ENCODE assay signal across 16 cellular contexts in the genomic region with DNA sequence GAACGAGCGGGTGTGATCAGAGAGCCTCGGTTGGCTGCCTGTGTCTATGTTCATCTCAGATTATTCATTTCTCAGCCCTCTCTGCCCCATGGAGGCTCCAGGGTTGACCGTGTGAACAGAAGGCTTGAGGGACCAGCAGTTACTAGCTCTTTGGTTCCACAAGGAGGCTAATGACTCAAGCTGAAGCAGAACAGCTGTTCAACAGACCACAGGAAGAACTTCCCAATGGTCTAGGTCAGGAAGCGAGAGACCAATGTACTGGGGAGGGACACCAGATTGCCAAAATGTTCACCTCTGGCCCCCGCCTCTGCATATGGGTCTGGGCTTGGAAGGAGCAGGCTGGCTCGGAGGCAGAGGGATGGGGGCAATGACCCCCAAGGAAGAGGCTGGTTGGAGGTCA.
"Had no signal": no experiment of that assay in that cellular context is flagged by ENCODE, and none has a peak within 500 bp of the region (broad histone marks: within the 10 kb centered on the region; RNA-seq: fewer than 3 reads in every experiment).

No MANE protein-coding gene starts in this region.

- H3K9me3 Mint-ChIP-seq: activated B cell treated with CpG ODN at 0.5 μM for 24 hours; activated CD8-positive, alpha-beta T cell treated with anti-CD3 and anti-CD28 coated beads for 36 hours; neural crest cell had no signal

- H3K36me3 ChIP-seq: ovary had no signal

- H3K27ac Mint-ChIP-seq: activated B cell treated with CpG ODN at 0.5 μM for 24 hours had no signal

- H3K4me1 Mint-ChIP-seq: neural crest cell had no signal

- H3K27ac ChIP-seq: epithelial cell of prostate, gastrocnemius medialis, ovary, thoracic aorta had no signal

- ATAC-seq: activated CD8-positive, alpha-beta T cell treated with anti-CD3 and anti-CD28 coated beads for 36 hours; gastrocnemius medialis; sciatic nerve had no signal

- H3K27me3 ChIP-seq: gastrocnemius medialis, ovary had no signal

- DNase-seq: activated B cell treated with CpG ODN at 0.5 μM for 24 hours; activated CD4-positive, alpha-beta T cell treated with anti-CD3 and anti-CD28 coated beads for 48 hours; activated CD8-positive, alpha-beta T cell treated with anti-CD3 and anti-CD28 coated beads for 36 hours; activated gamma-delta T cell treated with Interleukin-2 at 50 U/mL for 16 hours; activated T-cell treated with anti-CD3 and anti-CD28 coated beads, Interleukin-2, amount 50 U/mL, for 48 hours; aorta; dermis blood vessel endothelial cell; gastrocnemius medialis; mesendoderm; ovary; stimulated activated CD4-positive, alpha-beta T cell treated with anti-CD3 and anti-CD28 coated beads, Interleukin-1b, Interleukin-23, amount 100 ng/mL, for 48 hours; T-helper 2 cell had no signal

- H3K9me3 ChIP-seq: gastrocnemius medialis, ovary, thoracic aorta had no signal

- H3K4me1 ChIP-seq: gastrocnemius medialis had no signal

- H3K27me3 Mint-ChIP-seq: activated B cell treated with CpG ODN at 0.5 μM for 24 hours; activated CD8-positive, alpha-beta T cell treated with anti-CD3 and anti-CD28 coated beads for 36 hours had no signal

- H3K4me3 ChIP-seq: gastrocnemius medialis, ovary, thoracic aorta had no signal

- H3K4me3 Mint-ChIP-seq: activated B cell treated with CpG ODN at 0.5 μM for 24 hours; activated CD8-positive, alpha-beta T cell treated with anti-CD3 and anti-CD28 coated beads for 36 hours; neural crest cell had no signal
